In the genomic region with DNA sequence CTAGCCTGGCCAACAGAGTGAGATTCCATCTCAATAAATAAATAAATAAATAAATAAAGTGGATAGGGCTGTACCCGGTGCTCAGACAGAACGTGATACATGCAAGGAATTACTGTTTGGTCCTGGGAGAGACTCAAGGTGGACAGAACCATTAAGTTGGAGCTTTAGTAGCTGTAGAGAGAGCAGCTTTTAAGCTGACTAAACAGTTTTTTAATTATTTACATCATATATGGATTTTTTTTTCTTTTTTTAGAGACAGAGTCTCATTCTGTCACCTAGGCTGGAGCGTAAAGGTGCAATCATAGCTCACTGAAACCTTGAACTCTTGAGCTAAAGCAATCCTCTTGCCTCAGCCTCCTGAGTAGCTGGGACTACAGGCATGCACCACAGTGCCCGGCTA, we compare ENCODE assay signal across 4 cellular contexts.
TF ChIP-seq lines count a peak whose summit lies in the region.

No MANE protein-coding gene starts in this region.

TF ChIP-seq in HepG2, 621 proteins besides CTCF, POLR2A, EP300 and RAD21:
- TF ChIP-seq MED8 (CRISPR knock-in tag; IDR thresholded peaks at IDR 0.05; ENCODE audit: insufficient replicate concordance): no peak
- TF ChIP-seq PAF1 (CRISPR knock-in tag; IDR thresholded peaks at IDR 0.05): no peak
- TF ChIP-seq HOXA5 (CRISPR knock-in tag; IDR thresholded peaks at IDR 0.05): no peak
- TF ChIP-seq MAFK (conservative IDR thresholded peaks at IDR 0.05 in 1 of 2, IDR thresholded peaks at IDR 0.05 in 1 of 2; ENCODE audit: low read length in 2 of 2): peak; percentile 40 to 79
- TF ChIP-seq ZNF10 (CRISPR knock-in tag; IDR thresholded peaks at IDR 0.05; ENCODE audit: borderline replicate concordance, low read depth): no peak
- peak; percentile 61 for TF ChIP-seq MAFF (IDR thresholded peaks at IDR 0.05; ENCODE audit: low read depth, low read length)

TF ChIP-seq in A549, 52 proteins besides CTCF, POLR2A, EP300 and RAD21:
- TF ChIP-seq HEYL (CRISPR knock-in tag; IDR thresholded peaks at IDR 0.05) (no peak), MAFK (IDR thresholded peaks at IDR 0.05; ENCODE audit: partially characterized antibody) (peak; percentile 73)

TF ChIP-seq in IMR-90, 13 proteins besides CTCF, POLR2A, EP300 and RAD21:
- TF ChIP-seq CHD1 (IDR thresholded peaks at IDR 0.05; ENCODE audit: low read depth, low read length): no peak
- TF ChIP-seq BHLHE40 (IDR thresholded peaks at IDR 0.05; ENCODE audit: low read depth, low read length): no peak
- peak; percentile 83 for TF ChIP-seq MAFK (IDR thresholded peaks at IDR 0.05; ENCODE audit: low read depth, low read length)

TF ChIP-seq in K562, 482 proteins besides CTCF, POLR2A, EP300 and RAD21:
- TF ChIP-seq, protein P1, sequence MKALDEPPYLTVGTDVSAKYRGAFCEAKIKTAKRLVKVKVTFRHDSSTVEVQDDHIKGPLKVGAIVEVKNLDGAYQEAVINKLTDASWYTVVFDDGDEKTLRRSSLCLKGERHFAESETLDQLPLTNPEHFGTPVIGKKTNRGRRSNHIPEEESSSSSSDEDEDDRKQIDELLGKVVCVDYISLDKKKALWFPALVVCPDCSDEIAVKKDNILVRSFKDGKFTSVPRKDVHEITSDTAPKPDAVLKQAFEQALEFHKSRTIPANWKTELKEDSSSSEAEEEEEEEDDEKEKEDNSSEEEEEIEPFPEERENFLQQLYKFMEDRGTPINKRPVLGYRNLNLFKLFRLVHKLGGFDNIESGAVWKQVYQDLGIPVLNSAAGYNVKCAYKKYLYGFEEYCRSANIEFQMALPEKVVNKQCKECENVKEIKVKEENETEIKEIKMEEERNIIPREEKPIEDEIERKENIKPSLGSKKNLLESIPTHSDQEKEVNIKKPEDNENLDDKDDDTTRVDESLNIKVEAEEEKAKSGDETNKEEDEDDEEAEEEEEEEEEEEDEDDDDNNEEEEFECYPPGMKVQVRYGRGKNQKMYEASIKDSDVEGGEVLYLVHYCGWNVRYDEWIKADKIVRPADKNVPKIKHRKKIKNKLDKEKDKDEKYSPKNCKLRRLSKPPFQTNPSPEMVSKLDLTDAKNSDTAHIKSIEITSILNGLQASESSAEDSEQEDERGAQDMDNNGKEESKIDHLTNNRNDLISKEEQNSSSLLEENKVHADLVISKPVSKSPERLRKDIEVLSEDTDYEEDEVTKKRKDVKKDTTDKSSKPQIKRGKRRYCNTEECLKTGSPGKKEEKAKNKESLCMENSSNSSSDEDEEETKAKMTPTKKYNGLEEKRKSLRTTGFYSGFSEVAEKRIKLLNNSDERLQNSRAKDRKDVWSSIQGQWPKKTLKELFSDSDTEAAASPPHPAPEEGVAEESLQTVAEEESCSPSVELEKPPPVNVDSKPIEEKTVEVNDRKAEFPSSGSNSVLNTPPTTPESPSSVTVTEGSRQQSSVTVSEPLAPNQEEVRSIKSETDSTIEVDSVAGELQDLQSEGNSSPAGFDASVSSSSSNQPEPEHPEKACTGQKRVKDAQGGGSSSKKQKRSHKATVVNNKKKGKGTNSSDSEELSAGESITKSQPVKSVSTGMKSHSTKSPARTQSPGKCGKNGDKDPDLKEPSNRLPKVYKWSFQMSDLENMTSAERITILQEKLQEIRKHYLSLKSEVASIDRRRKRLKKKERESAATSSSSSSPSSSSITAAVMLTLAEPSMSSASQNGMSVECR (CRISPR knock-in tag; IDR thresholded peaks at IDR 0.05): no peak
- TF ChIP-seq ZNF316 (IDR thresholded peaks at IDR 0.05) (peak; percentile 81), MAFF (IDR thresholded peaks at IDR 0.05; ENCODE audit: low read length) (peak; percentile 66), MAFK (IDR thresholded peaks at IDR 0.05; ENCODE audit: low read length) (peak; percentile 55), POLR3A (IDR thresholded peaks at IDR 0.05; ENCODE audit: borderline replicate concordance, extremely low read depth, insufficient read depth, insufficient read length) (no peak), MAFG (tag; conservative IDR thresholded peaks at IDR 0.05) (peak; percentile 62), C11orf30 (IDR thresholded peaks at IDR 0.05; ENCODE audit: low read depth) (peak; percentile 64; the same call in 1 of the 2 replicates), ZNF324 (CRISPR knock-in tag; IDR thresholded peaks at IDR 0.05) (no peak)
- TF ChIP-seq, protein P2, sequence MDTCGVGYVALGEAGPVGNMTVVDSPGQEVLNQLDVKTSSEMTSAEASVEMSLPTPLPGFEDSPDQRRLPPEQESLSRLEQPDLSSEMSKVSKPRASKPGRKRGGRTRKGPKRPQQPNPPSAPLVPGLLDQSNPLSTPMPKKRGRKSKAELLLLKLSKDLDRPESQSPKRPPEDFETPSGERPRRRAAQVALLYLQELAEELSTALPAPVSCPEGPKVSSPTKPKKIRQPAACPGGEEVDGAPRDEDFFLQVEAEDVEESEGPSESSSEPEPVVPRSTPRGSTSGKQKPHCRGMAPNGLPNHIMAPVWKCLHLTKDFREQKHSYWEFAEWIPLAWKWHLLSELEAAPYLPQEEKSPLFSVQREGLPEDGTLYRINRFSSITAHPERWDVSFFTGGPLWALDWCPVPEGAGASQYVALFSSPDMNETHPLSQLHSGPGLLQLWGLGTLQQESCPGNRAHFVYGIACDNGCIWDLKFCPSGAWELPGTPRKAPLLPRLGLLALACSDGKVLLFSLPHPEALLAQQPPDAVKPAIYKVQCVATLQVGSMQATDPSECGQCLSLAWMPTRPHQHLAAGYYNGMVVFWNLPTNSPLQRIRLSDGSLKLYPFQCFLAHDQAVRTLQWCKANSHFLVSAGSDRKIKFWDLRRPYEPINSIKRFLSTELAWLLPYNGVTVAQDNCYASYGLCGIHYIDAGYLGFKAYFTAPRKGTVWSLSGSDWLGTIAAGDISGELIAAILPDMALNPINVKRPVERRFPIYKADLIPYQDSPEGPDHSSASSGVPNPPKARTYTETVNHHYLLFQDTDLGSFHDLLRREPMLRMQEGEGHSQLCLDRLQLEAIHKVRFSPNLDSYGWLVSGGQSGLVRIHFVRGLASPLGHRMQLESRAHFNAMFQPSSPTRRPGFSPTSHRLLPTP (IDR thresholded peaks at IDR 0.05; ENCODE audit: borderline replicate concordance, extremely low read depth, insufficient read length): no peak
